Comparison of ENCODE assay signal across 1 cellular context in genomic region chr12:121575952-121576615, GRCh38.
TF ChIP-seq lines count a peak whose summit lies in the region.

No MANE protein-coding gene starts in this region.

TF ChIP-seq in WTC11, 78 proteins besides CTCF, POLR2A, EP300 and RAD21 (continued from another document):
- TF ChIP-seq ZNF532 (CRISPR knock-in tag; IDR thresholded peaks at IDR 0.05; ENCODE audit: borderline replicate concordance) (no peak), NR3C1 (CRISPR knock-in tag; conservative IDR thresholded peaks at IDR 0.05; ENCODE audit: low read depth) (no peak), NFYB (CRISPR knock-in tag; conservative IDR thresholded peaks at IDR 0.05; ENCODE audit: low read depth) (no peak)
- TF ChIP-seq, protein P1, sequence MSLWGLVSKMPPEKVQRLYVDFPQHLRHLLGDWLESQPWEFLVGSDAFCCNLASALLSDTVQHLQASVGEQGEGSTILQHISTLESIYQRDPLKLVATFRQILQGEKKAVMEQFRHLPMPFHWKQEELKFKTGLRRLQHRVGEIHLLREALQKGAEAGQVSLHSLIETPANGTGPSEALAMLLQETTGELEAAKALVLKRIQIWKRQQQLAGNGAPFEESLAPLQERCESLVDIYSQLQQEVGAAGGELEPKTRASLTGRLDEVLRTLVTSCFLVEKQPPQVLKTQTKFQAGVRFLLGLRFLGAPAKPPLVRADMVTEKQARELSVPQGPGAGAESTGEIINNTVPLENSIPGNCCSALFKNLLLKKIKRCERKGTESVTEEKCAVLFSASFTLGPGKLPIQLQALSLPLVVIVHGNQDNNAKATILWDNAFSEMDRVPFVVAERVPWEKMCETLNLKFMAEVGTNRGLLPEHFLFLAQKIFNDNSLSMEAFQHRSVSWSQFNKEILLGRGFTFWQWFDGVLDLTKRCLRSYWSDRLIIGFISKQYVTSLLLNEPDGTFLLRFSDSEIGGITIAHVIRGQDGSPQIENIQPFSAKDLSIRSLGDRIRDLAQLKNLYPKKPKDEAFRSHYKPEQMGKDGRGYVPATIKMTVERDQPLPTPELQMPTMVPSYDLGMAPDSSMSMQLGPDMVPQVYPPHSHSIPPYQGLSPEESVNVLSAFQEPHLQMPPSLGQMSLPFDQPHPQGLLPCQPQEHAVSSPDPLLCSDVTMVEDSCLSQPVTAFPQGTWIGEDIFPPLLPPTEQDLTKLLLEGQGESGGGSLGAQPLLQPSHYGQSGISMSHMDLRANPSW (CRISPR knock-in tag; conservative IDR thresholded peaks at IDR 0.05; ENCODE audit: low read depth): no peak
